Comparison of ENCODE assay signal across 1 cellular context in the genomic region with DNA sequence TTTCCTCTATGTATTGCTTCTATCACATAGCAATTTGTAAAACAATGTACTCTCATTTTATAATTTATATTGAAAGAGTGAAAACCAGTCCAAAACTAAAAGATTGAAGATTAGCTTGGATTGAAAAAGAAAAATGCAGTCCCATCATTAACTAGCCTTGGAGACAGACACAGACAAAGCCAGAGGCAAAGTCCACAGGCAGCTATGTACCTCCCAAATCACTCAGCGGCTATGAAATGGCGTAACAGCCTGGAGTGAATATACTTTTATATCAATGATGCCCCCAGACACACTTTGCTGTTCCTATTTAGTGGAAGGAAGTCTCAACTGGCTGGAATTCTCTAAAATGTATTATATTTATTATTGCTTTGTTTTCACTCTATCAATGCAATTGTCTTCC.
TF ChIP-seq lines count a peak whose summit lies in the region.

No MANE protein-coding gene starts in this region.

TF ChIP-seq in HepG2, 621 proteins besides CTCF, POLR2A, EP300 and RAD21 (continued from another document and continues in another):
- no peak for TF ChIP-seq THAP9 (CRISPR knock-in tag; IDR thresholded peaks at IDR 0.05; ENCODE audit: borderline replicate concordance)
- TF ChIP-seq ZBTB1 (CRISPR knock-in tag; IDR thresholded peaks at IDR 0.05; ENCODE audit: borderline replicate concordance) = no peak
- no peak for TF ChIP-seq ZNF414 (CRISPR knock-in tag; IDR thresholded peaks at IDR 0.05)
- TF ChIP-seq ZNF790 (CRISPR knock-in tag; IDR thresholded peaks at IDR 0.05; ENCODE audit: borderline replicate concordance) = no peak
- TF ChIP-seq E2F5 (CRISPR knock-in tag; conservative IDR thresholded peaks at IDR 0.05) = no peak
- TF ChIP-seq, protein P1, sequence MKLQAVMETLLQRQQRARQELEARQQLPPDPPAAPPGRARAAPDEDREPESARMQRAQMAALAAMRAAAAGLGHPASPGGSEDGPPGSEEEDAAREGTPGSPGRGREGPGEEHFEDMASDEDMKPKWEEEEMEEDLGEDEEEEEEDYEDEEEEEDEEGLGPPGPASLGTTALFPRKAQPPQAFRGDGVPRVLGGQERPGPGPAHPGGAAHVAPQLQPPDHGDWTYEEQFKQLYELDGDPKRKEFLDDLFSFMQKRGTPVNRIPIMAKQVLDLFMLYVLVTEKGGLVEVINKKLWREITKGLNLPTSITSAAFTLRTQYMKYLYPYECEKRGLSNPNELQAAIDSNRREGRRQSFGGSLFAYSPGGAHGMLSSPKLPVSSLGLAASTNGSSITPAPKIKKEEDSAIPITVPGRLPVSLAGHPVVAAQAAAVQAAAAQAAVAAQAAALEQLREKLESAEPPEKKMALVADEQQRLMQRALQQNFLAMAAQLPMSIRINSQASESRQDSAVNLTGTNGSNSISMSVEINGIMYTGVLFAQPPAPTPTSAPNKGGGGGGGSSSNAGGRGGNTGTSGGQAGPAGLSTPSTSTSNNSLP (IDR thresholded peaks at IDR 0.05; ENCODE audit: low read depth, low read length) = peak; percentile 56; the same call in 1 of the 2 replicates
- TF ChIP-seq ZBTB37 (CRISPR knock-in tag; IDR thresholded peaks at IDR 0.05) = no peak
- no peak for TF ChIP-seq HES4 (CRISPR knock-in tag; IDR thresholded peaks at IDR 0.05; ENCODE audit: borderline replicate concordance)
- no peak for TF ChIP-seq ZNF160 (CRISPR knock-in tag; IDR thresholded peaks at IDR 0.05)
- TF ChIP-seq, protein P2, sequence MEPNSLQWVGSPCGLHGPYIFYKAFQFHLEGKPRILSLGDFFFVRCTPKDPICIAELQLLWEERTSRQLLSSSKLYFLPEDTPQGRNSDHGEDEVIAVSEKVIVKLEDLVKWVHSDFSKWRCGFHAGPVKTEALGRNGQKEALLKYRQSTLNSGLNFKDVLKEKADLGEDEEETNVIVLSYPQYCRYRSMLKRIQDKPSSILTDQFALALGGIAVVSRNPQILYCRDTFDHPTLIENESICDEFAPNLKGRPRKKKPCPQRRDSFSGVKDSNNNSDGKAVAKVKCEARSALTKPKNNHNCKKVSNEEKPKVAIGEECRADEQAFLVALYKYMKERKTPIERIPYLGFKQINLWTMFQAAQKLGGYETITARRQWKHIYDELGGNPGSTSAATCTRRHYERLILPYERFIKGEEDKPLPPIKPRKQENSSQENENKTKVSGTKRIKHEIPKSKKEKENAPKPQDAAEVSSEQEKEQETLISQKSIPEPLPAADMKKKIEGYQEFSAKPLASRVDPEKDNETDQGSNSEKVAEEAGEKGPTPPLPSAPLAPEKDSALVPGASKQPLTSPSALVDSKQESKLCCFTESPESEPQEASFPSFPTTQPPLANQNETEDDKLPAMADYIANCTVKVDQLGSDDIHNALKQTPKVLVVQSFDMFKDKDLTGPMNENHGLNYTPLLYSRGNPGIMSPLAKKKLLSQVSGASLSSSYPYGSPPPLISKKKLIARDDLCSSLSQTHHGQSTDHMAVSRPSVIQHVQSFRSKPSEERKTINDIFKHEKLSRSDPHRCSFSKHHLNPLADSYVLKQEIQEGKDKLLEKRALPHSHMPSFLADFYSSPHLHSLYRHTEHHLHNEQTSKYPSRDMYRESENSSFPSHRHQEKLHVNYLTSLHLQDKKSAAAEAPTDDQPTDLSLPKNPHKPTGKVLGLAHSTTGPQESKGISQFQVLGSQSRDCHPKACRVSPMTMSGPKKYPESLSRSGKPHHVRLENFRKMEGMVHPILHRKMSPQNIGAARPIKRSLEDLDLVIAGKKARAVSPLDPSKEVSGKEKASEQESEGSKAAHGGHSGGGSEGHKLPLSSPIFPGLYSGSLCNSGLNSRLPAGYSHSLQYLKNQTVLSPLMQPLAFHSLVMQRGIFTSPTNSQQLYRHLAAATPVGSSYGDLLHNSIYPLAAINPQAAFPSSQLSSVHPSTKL (CRISPR knock-in tag; IDR thresholded peaks at IDR 0.05) = peak; percentile 24; the same call in 1 of the 2 replicates
- TF ChIP-seq ZNF101 (CRISPR knock-in tag; IDR thresholded peaks at IDR 0.05; ENCODE audit: borderline replicate concordance, low read depth) = no peak
- TF ChIP-seq FOXA3 (CRISPR knock-in tag; IDR thresholded peaks at IDR 0.05) = peak; percentile 21; the same call in 1 of the 2 replicates
- TF ChIP-seq ONECUT2 (CRISPR knock-in tag; IDR thresholded peaks at IDR 0.05) = no peak
- no peak for TF ChIP-seq ZNF460 (CRISPR knock-in tag; IDR thresholded peaks at IDR 0.05; ENCODE audit: borderline replicate concordance)
- TF ChIP-seq NFKB2 (CRISPR knock-in tag; IDR thresholded peaks at IDR 0.05; ENCODE audit: borderline replicate concordance) = no peak
- TF ChIP-seq HDAC2 (CRISPR knock-in tag; IDR thresholded peaks at IDR 0.05) = 0 out of 2 replicates have a peak, but pooled peaks have one; percentile 15
- no peak for TF ChIP-seq ZNF121 (CRISPR knock-in tag; IDR thresholded peaks at IDR 0.05)
- TF ChIP-seq REST (IDR thresholded peaks at IDR 0.05; ENCODE audit: borderline replicate concordance in 1 of 2, low read depth in 1 of 2, low read length in 2 of 2) = no peak
- TF ChIP-seq ZSCAN30 (CRISPR knock-in tag; IDR thresholded peaks at IDR 0.05) = no peak
- TF ChIP-seq ZNF367 (CRISPR knock-in tag; IDR thresholded peaks at IDR 0.05; ENCODE audit: borderline replicate concordance) = no peak
- no peak for TF ChIP-seq IKZF4 (CRISPR knock-in tag; IDR thresholded peaks at IDR 0.05; ENCODE audit: borderline replicate concordance, low read depth, not compliant biosample characterization)
- TF ChIP-seq, protein P3, sequence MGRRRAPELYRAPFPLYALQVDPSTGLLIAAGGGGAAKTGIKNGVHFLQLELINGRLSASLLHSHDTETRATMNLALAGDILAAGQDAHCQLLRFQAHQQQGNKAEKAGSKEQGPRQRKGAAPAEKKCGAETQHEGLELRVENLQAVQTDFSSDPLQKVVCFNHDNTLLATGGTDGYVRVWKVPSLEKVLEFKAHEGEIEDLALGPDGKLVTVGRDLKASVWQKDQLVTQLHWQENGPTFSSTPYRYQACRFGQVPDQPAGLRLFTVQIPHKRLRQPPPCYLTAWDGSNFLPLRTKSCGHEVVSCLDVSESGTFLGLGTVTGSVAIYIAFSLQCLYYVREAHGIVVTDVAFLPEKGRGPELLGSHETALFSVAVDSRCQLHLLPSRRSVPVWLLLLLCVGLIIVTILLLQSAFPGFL (CRISPR knock-in tag; IDR thresholded peaks at IDR 0.05) = no peak
- no peak for TF ChIP-seq TSC22D2 (CRISPR knock-in tag; IDR thresholded peaks at IDR 0.05; ENCODE audit: borderline replicate concordance)
- no peak for TF ChIP-seq GFI1 (CRISPR knock-in tag; IDR thresholded peaks at IDR 0.05; ENCODE audit: borderline replicate concordance)
- no peak for TF ChIP-seq TOPORS (CRISPR knock-in tag; IDR thresholded peaks at IDR 0.05)
- TF ChIP-seq LCORL (IDR thresholded peaks at IDR 0.05) = no peak
- no peak for TF ChIP-seq LCORL (CRISPR knock-in tag; IDR thresholded peaks at IDR 0.05)
- no peak for TF ChIP-seq SYNCRIP (IDR thresholded peaks at IDR 0.05; ENCODE audit: insufficient read depth, low read depth, low read length)
- TF ChIP-seq, protein P4, sequence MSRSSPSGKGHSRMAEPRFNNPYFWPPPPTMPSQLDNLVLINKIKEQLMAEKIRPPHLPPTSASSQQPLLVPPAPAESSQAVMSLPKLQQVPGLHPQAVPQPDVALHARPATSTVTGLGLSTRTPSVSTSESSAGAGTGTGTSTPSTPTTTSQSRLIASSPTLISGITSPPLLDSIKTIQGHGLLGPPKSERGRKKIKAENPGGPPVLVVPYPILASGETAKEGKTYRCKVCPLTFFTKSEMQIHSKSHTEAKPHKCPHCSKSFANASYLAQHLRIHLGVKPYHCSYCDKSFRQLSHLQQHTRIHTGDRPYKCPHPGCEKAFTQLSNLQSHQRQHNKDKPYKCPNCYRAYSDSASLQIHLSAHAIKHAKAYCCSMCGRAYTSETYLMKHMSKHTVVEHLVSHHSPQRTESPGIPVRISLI (CRISPR knock-in tag; IDR thresholded peaks at IDR 0.05; ENCODE audit: borderline replicate concordance) = no peak
- TF ChIP-seq, protein P5, sequence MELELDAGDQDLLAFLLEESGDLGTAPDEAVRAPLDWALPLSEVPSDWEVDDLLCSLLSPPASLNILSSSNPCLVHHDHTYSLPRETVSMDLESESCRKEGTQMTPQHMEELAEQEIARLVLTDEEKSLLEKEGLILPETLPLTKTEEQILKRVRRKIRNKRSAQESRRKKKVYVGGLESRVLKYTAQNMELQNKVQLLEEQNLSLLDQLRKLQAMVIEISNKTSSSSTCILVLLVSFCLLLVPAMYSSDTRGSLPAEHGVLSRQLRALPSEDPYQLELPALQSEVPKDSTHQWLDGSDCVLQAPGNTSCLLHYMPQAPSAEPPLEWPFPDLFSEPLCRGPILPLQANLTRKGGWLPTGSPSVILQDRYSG (CRISPR knock-in tag; IDR thresholded peaks at IDR 0.05) = no peak
- no peak; the same call in 1 of the 2 replicates for TF ChIP-seq SAP130 (CRISPR knock-in tag; IDR thresholded peaks at IDR 0.05; ENCODE audit: low read depth)
- TF ChIP-seq FOSL2 (CRISPR knock-in tag; IDR thresholded peaks at IDR 0.05) = no peak
- TF ChIP-seq SOX5 (CRISPR knock-in tag; IDR thresholded peaks at IDR 0.05; ENCODE audit: borderline replicate concordance) = 0 out of 2 replicates have a peak, but pooled peaks have one; percentile 16
- TF ChIP-seq FOXP1 (IDR thresholded peaks at IDR 0.05) = no peak
- no peak for TF ChIP-seq FOXP1 (CRISPR knock-in tag; IDR thresholded peaks at IDR 0.05)
- TF ChIP-seq NCOR1 (IDR thresholded peaks at IDR 0.05; ENCODE audit: borderline replicate concordance, low read length) = peak; percentile 49; the same call in 1 of the 2 replicates
- peak; percentile 50; the same call in 1 of the 2 replicates for TF ChIP-seq ZNF644 (CRISPR knock-in tag; IDR thresholded peaks at IDR 0.05; ENCODE audit: low read depth)
- no peak for TF ChIP-seq ZNF431 (CRISPR knock-in tag; IDR thresholded peaks at IDR 0.05; ENCODE audit: borderline replicate concordance, low read depth)
- TF ChIP-seq GATAD2A (CRISPR knock-in tag; IDR thresholded peaks at IDR 0.05) = peak; percentile 60; the same call in 1 of the 2 replicates
- TF ChIP-seq ATF1 (CRISPR knock-in tag; IDR thresholded peaks at IDR 0.05) = no peak
